Comparison of ENCODE assay signal across 13 cellular contexts in the genomic region with DNA sequence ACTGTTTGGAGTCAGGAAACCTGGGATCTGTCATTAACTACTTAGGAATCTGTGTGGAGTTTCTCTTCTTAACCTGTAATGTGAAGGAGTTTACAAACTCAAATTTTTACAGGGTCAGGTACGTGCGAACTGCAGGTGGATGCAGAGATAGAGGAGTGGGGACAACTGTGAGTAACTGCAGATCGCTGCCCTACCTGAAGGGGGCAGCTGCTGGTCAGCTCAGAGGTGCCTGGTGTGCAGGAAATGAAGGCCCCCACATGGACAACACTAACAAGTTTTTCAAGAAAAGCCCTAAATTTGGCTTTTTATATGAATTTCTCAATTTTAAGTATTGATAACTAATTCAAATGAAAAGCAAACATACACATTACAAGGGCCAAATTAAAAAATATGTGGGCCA.
DNase-seq lines count a peak whose midpoint lies in the region; ATAC-seq and TF ChIP-seq lines count a peak whose summit lies in the region.
"Had no signal": no experiment of that assay in that cellular context is flagged by ENCODE, and none has a peak within 500 bp of the region (broad histone marks: within the 10 kb centered on the region; RNA-seq: fewer than 3 reads in every experiment).

No MANE protein-coding gene starts in this region.

- H3K4me3 ChIP-seq in AG09309 (ENCODE audit: control insufficient read depth, low read depth, low read length) (no peak overlapping the region), heart left ventricle (no peak overlapping the region), neuronal stem cell (ENCODE audit: low read length in 2 of 2) (no peak overlapping the region)
- H3K4me3 ChIP-seq: thoracic aorta had no signal

- H3K4me1 ChIP-seq in heart left ventricle (no peaks in the 10 kb centered on the region), neuronal stem cell (ENCODE audit: control insufficient read depth in 2 of 2, insufficient read depth in 1 of 2, low read depth in 1 of 2, low read length in 2 of 2) (no peaks in the 10 kb centered on the region)

- H3K36me3 Mint-ChIP-seq in endothelial cell (ENCODE audit: low read depth, unreplicated experiment), result no peaks in the 10 kb centered on the region
- H3K36me3 Mint-ChIP-seq: naive thymus-derived CD8-positive, alpha-beta T cell had no signal

- no peak overlapping the region for H3K23ac ChIP-seq in neuronal stem cell (ENCODE audit: low read depth, low read length, poor library complexity)

- H3K14ac ChIP-seq in neuronal stem cell (ENCODE audit: low read length), result no peak overlapping the region

- H2BK12ac ChIP-seq in neuronal stem cell (ENCODE audit: low read length), result no peak overlapping the region

- H3K27me3 ChIP-seq in heart left ventricle (peaks cover 0 to 4% (median 0%) of the 10 kb centered on the region in 9 donors), neuronal stem cell (ENCODE audit: control insufficient read depth in 3 of 3, insufficient read depth in 3 of 3, low read depth in 1 of 3, low read length in 3 of 3) (no peaks in the 10 kb centered on the region)

- no peak overlapping the region for H2AK5ac ChIP-seq in neuronal stem cell (ENCODE audit: low read depth, low read length)

- H3K9ac ChIP-seq in neuronal stem cell (ENCODE audit: low read depth, low read length, poor library complexity), result no peak overlapping the region

- no peak overlapping the region for H2BK120ac ChIP-seq in neuronal stem cell (ENCODE audit: low read depth, low read length)

- H3K4ac ChIP-seq in neuronal stem cell (ENCODE audit: low read length), result no peak overlapping the region

- ATAC-seq in GM18498 (IDR thresholded peaks at IDR 0.05; ENCODE audit: unreplicated experiment) (peak; percentile 57), heart left ventricle (no peak)
- ATAC-seq: naive thymus-derived CD8-positive, alpha-beta T cell had no signal

- H3K27ac ChIP-seq in heart left ventricle, result no peak overlapping the region
- no peak overlapping the region for H3K27ac ChIP-seq in neuronal stem cell (replicated peaks; ENCODE audit: low read length)
- H3K27ac ChIP-seq: thoracic aorta had no signal

- H3K27me3 Mint-ChIP-seq in endothelial cell (ENCODE audit: unreplicated experiment), result peaks cover 2% of the 10 kb centered on the region

- H2BK5ac ChIP-seq in neuronal stem cell (ENCODE audit: low read length), result no peak overlapping the region

- no peak overlapping the region for H4K91ac ChIP-seq in neuronal stem cell (ENCODE audit: low read depth, low read length, poor library complexity)

- intact Hi-C loops in heart left ventricle (cut with DNase I), result no loop called here

- 61 to 71% (median 68%) methylated on average over 3 of the region's 3 CpGs for WGBS in heart left ventricle, 4 donors
- WGBS in neuronal stem cell (ENCODE audit: extremely low coverage in 2 of 2, insufficient read length in 2 of 2, insufficient replicate concordance in 1 of 2), 2 donors, result no CpG with 5 or more reads among the region's 3 CpGs

- peak; percentile 19 for TF ChIP-seq CTCF in AG09309 (IDR thresholded peaks at IDR 0.05; ENCODE audit: control insufficient read depth, insufficient read depth, low read depth, low read length, missing control alignments)
- peak; percentile 44 for TF ChIP-seq CTCF in endothelial cell (IDR thresholded peaks at IDR 0.05; ENCODE audit: unreplicated experiment)
- no peak for TF ChIP-seq CTCF in heart left ventricle (IDR thresholded peaks at IDR 0.05)

- H3K27ac Mint-ChIP-seq in endothelial cell (ENCODE audit: unreplicated experiment), result no peak overlapping the region
- H3K27ac Mint-ChIP-seq: naive thymus-derived CD8-positive, alpha-beta T cell had no signal

- no peak overlapping the region for H4K8ac ChIP-seq in neuronal stem cell (ENCODE audit: low read depth, low read length)

- H3K4me1 Mint-ChIP-seq in endothelial cell (ENCODE audit: unreplicated experiment), result no peaks in the 10 kb centered on the region
- H3K4me1 Mint-ChIP-seq: naive thymus-derived CD8-positive, alpha-beta T cell had no signal

- H3K79me1 ChIP-seq in neuronal stem cell (ENCODE audit: low read depth, low read length), result no peaks in the 10 kb centered on the region

- H3K4me2 ChIP-seq in neuronal stem cell (ENCODE audit: insufficient read depth, low read length, poor library complexity, severe bottlenecking), result no peak overlapping the region

- no peak for TF ChIP-seq POLR2A in heart left ventricle (IDR thresholded peaks at IDR 0.05)

- no peak overlapping the region for H3K18ac ChIP-seq in neuronal stem cell (ENCODE audit: low read length)

- no peak overlapping the region for H2BK15ac ChIP-seq in neuronal stem cell (ENCODE audit: low read length)

- no peak overlapping the region for H3K4me3 Mint-ChIP-seq in endothelial cell (ENCODE audit: unreplicated experiment)
- H3K4me3 Mint-ChIP-seq: naive thymus-derived CD8-positive, alpha-beta T cell had no signal

- H3K9me3 ChIP-seq in heart left ventricle (no peaks in the 10 kb centered on the region), neuronal stem cell (replicated peaks in 1 of 2; ENCODE audit: control insufficient read depth in 2 of 2, insufficient read depth in 1 of 2, low read depth in 1 of 2, low read length in 2 of 2) (no peaks in the 10 kb centered on the region)
- H3K9me3 ChIP-seq: thoracic aorta had no signal

- H3K9me3 Mint-ChIP-seq in endothelial cell (ENCODE audit: unreplicated experiment), result no peaks in the 10 kb centered on the region
- H3K9me3 Mint-ChIP-seq: naive thymus-derived CD8-positive, alpha-beta T cell had no signal

- no peak overlapping the region for H2AFZ ChIP-seq in neuronal stem cell (ENCODE audit: low read length)

- H3K36me3 ChIP-seq in heart left ventricle, result no peaks in the 10 kb centered on the region
- H3K36me3 ChIP-seq in neuronal stem cell (replicated peaks in 1 of 2; ENCODE audit: control insufficient read depth in 2 of 2, insufficient read depth in 2 of 2, low read length in 2 of 2), result no peaks in the 10 kb centered on the region
- H3K36me3 ChIP-seq: thoracic aorta had no signal

- DNase-seq in AG09309 (ENCODE audit: low read depth) (no peak), HT-29 (ENCODE audit: low spot score) (peak; percentile 7), endothelial cell (ENCODE audit: low spot score) (no peak), putamen (ENCODE audit: low spot score) (no peak), heart left ventricle (no peak), DMS114 treated with DMSO at 0.1 percent for 48 hours (lab: John Stamatoyannopoulos, UW; ENCODE audit: unreplicated experiment) (no peak), neuronal stem cell (ENCODE audit: low spot score) (no peak)
- DNase-seq: activated CD8-positive, alpha-beta memory T cell treated with anti-CD3 and anti-CD28 coated beads, Interleukin-2, amount 50 U/mL, for 4 hours; naive thymus-derived CD8-positive, alpha-beta T cell; NCI-H2107; stimulated activated CD4-positive, alpha-beta T cell treated with anti-CD3 and anti-CD28 coated beads, Interleukin-4, amount 100 ng/mL, for 4 hours had no signal

Comparison
In these comparisons a context has a peak if more than half of its experiments do, and no peak if none do; other contexts are left out.
1. CTCF ChIP-seq: peak in AG09309 (single experiment) and endothelial cell (single experiment); none in heart left ventricle (0 of 12).